In the genomic region with DNA sequence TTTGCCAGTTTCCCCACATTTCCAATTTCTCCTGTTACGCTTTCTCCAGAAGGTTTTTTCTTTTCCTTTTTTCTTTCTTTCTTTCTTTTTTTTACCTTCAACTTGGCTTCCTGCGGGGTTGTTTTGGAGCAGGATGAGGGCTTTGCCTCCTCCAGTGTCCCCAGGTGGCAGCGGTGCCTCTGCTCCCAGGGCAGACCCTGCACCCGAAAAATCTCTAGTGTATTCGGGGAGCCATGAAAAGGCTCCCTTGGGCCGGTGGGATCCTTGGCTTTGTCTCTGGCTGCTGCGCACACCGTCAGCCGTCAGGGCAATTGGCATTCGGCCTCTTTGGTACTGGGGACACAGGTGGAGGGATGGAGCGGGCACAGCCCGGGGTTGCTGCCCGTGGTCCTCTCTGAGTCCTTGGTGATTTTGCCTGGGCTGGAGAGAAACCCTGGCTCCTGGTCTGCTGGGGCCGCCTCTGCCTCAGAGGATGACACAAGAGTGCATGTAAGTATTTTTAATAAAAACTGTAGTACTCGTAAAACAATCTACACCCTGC, we compare ENCODE assay signal across 10 cellular contexts. TPM values are rescaled to one million over a fixed set of nuclear protein-coding genes. Genes with fewer than 3 reads are reported as not detected.
DNase-seq lines count a peak whose midpoint lies in the region; ATAC-seq and TF ChIP-seq lines count a peak whose summit lies in the region.
"Had no signal": no experiment of that assay in that cellular context is flagged by ENCODE, and none has a peak within 500 bp of the region (broad histone marks: within the 10 kb centered on the region; RNA-seq: fewer than 3 reads in every experiment).

No MANE protein-coding gene starts in this region.

- H3K9me3 ChIP-seq in iPS DF 6.9 (ENCODE audit: control insufficient read depth, insufficient read depth, low read length) = no peaks in the 10 kb centered on the region

- H3K9me3 Mint-ChIP-seq in activated B cell treated with CpG ODN at 0.5 μM for 24 hours = no peaks in the 10 kb centered on the region
- H3K9me3 Mint-ChIP-seq in stimulated activated memory B cell treated with anti-CD40 and anti-IgM and Interleukin-4, amounts not matched to agents 10 μg/mL and 1 μg/mL and 100 μg/mL, for 72 hours = no peaks in the 10 kb centered on the region

- H3K36me3 ChIP-seq in iPS DF 6.9 (ENCODE audit: control insufficient read depth, insufficient read depth, low read length) = no peaks in the 10 kb centered on the region

- peak overlapping the region; percentile 74 for H3K27ac Mint-ChIP-seq in activated B cell treated with CpG ODN at 0.5 μM for 24 hours
- H3K27ac Mint-ChIP-seq in stimulated activated memory B cell treated with anti-CD40 and anti-IgM and Interleukin-4, amounts not matched to agents 10 μg/mL and 1 μg/mL and 100 μg/mL, for 72 hours = peak overlapping the region; percentile 93

- ATAC-seq in activated B cell treated with CpG ODN at 0.5 μM for 24 hours (ENCODE audit: low read depth) (no peak), foreskin keratinocyte (no peak)
- no peak for ATAC-seq in stimulated activated memory B cell treated with anti-CD40 and anti-IgM and Interleukin-4, amounts not matched to agents 10 μg/mL and 1 μg/mL and 100 μg/mL, for 72 hours

- peak; percentile 42 for DNase-seq in DMS53 (lab: John Stamatoyannopoulos, UW)
- DNase-seq in DMS53 treated with DMSO at 0.1 percent for 48 hours (lab: John Stamatoyannopoulos, UW; ENCODE audit: unreplicated experiment) = no peak
- no peak for DNase-seq in activated B cell treated with CpG ODN at 0.5 μM for 24 hours
- no peak for DNase-seq in iPS DF 6.9 (ENCODE audit: low read depth, low spot score)
- no peak for DNase-seq in HK-2 (ENCODE audit: unreplicated experiment)
- DNase-seq in foreskin keratinocyte = no peak
- no peak for DNase-seq in occipital lobe (lab: John Stamatoyannopoulos, UW)

- peak overlapping the region; percentile 91 for H3K4me3 Mint-ChIP-seq in activated B cell treated with CpG ODN at 0.5 μM for 24 hours
- peak overlapping the region; percentile 96 for H3K4me3 Mint-ChIP-seq in stimulated activated memory B cell treated with anti-CD40 and anti-IgM and Interleukin-4, amounts not matched to agents 10 μg/mL and 1 μg/mL and 100 μg/mL, for 72 hours

- peaks cover 3% of the 10 kb centered on the region for H3K36me3 Mint-ChIP-seq in activated B cell treated with CpG ODN at 0.5 μM for 24 hours (ENCODE audit: low read depth)
- H3K36me3 Mint-ChIP-seq in stimulated activated memory B cell treated with anti-CD40 and anti-IgM and Interleukin-4, amounts not matched to agents 10 μg/mL and 1 μg/mL and 100 μg/mL, for 72 hours = peaks cover 7% of the 10 kb centered on the region

- no peak for TF ChIP-seq CTCF in activated B cell treated with CpG ODN at 0.5 μM for 24 hours (IDR thresholded peaks at IDR 0.05)
- TF ChIP-seq CTCF in foreskin keratinocyte (conservative IDR thresholded peaks at IDR 0.05) = no peak

- H3K27me3 ChIP-seq in iPS DF 6.9 (ENCODE audit: control insufficient read depth, insufficient read depth, low read length) (peaks cover 12% of the 10 kb centered on the region), foreskin keratinocyte (peaks cover 78% of the 10 kb centered on the region)

- CTCF ChIA-PET in activated B cell treated with CpG ODN at 0.5 μM for 24 hours (lab: Charles Lee) = interaction anchor here (0.7 to 1.4 kb wide), 3 partner anchors 25 to 61 kb away, joined by 4 to 6 read pairs (median 5); no protein-coding TSS in a partner anchor

- peaks cover 17% of the 10 kb centered on the region for H3K4me1 Mint-ChIP-seq in activated B cell treated with CpG ODN at 0.5 μM for 24 hours
- H3K4me1 Mint-ChIP-seq in stimulated activated memory B cell treated with anti-CD40 and anti-IgM and Interleukin-4, amounts not matched to agents 10 μg/mL and 1 μg/mL and 100 μg/mL, for 72 hours = peaks cover 34% of the 10 kb centered on the region

- peak overlapping the region; percentile 81 for H3K4me3 ChIP-seq in iPS DF 6.9 (ENCODE audit: low read length)

- intact Hi-C loops in activated B cell treated with CpG ODN at 0.5 μM for 24 hours (cut with micrococcal nuclease) = loop anchor here (1.0 to 10.0 kb wide), 3 partner anchors 8 to 640 kb away; a partner anchor contains a TSS

- H3K27ac ChIP-seq in iPS DF 6.9 (ENCODE audit: low read length) (no peak overlapping the region), foreskin keratinocyte (no peak overlapping the region)
- H3K27ac ChIP-seq: 22Rv1 had no signal

- WGBS in iPS DF 6.9 (ENCODE audit: insufficient coverage, insufficient read length) = no CpG with 5 or more reads among the region's 15 CpGs

- H3K27me3 Mint-ChIP-seq in activated B cell treated with CpG ODN at 0.5 μM for 24 hours = no peaks in the 10 kb centered on the region
- peaks cover 10% of the 10 kb centered on the region for H3K27me3 Mint-ChIP-seq in stimulated activated memory B cell treated with anti-CD40 and anti-IgM and Interleukin-4, amounts not matched to agents 10 μg/mL and 1 μg/mL and 100 μg/mL, for 72 hours

- H3K4me1 ChIP-seq in iPS DF 6.9 (ENCODE audit: control insufficient read depth, insufficient read depth, low read length) (no peaks in the 10 kb centered on the region), foreskin keratinocyte (no peaks in the 10 kb centered on the region)

- POLR2A ChIA-PET in activated B cell treated with CpG ODN at 0.5 μM for 24 hours (lab: Charles Lee) = interaction anchor here (0.6 to 2.1 kb wide), 7 partner anchors 12 to 134 kb away, joined by 3 to 13 read pairs (median 4); a partner anchor contains a TSS

RNA-seq across cellular contexts. Expression of a gene that starts 0.8 kb away (rescaled TPM):
- total RNA-seq in activated B cell treated with CpG ODN at 0.5 μM for 24 hours (4.1 and 4.7 TPM in 2 replicates), foreskin keratinocyte (0.04 and 0.20 TPM in 2 replicates), occipital lobe (2.2 TPM)
- polyA plus RNA-seq in foreskin keratinocyte = 0.01 TPM in 1 of 2 replicates, not detected in the other

RNA-seq across cellular contexts. Expression of a gene that starts 45.3 kb away (rescaled TPM):
- total RNA-seq in activated B cell treated with CpG ODN at 0.5 μM for 24 hours (not detected in 2 replicates), foreskin keratinocyte (not detected in 2 replicates), occipital lobe (4.2 TPM)
- polyA plus RNA-seq in foreskin keratinocyte = not detected in 2 replicates
- total RNA-seq: HT1080 had no signal
